In genomic region chr12:51216652-51217051, GRCh38 we compare ENCODE assay signal across 8 cellular contexts. TPM values are rescaled to one million over a fixed set of nuclear protein-coding genes. Genes with fewer than 3 reads are reported as not detected.
DNase-seq lines count a peak whose midpoint lies in the region; ATAC-seq and TF ChIP-seq lines count a peak whose summit lies in the region.

No MANE protein-coding gene starts in this region.

- intact Hi-C loops in Right ventricle myocardium inferior (cut with DNase I) (loop anchor here (5.0 kb wide), 1 partner anchor 44 kb away; the partner anchor contains the start of gene TFCP2), mammary epithelial cell (cut with micrococcal nuclease) (loop anchor here (5.0 kb wide), 1 partner anchor 169 kb away; the partner anchor contains the start of gene LETMD1), uterus (cut with DNase I; ENCODE audit: low total_unique reads) (no loop called here)

- H3K4me2 ChIP-seq in mammary epithelial cell (ENCODE audit: insufficient read depth, low read depth, low read length): peak overlapping the region; percentile 96

- H3K9ac ChIP-seq in mammary epithelial cell (ENCODE audit: insufficient read depth, low read length): no peak overlapping the region
- peak overlapping the region in 1 of 2 donors; percentile 60 for H3K9ac ChIP-seq in mucosa of rectum (ENCODE audit: low read depth in 1 of 2, low read length in 2 of 2)

- no peaks in the 10 kb centered on the region for H3K79me2 ChIP-seq in mammary epithelial cell (ENCODE audit: insufficient read depth, low read length)

- no peaks in the 10 kb centered on the region for H4K20me1 ChIP-seq in mammary epithelial cell (ENCODE audit: insufficient read depth, low read length)

- H3K4me3 ChIP-seq in cardiac muscle cell (peak overlapping the region; percentile 92), mammary epithelial cell (replicated peaks in 1 of 3; ENCODE audit: insufficient read depth in 1 of 3, low read depth in 2 of 3, low read length in 3 of 3) (peak overlapping the region in 2 of 3 experiments; percentile 55 to 86), mucosa of rectum (ENCODE audit: low read length in 2 of 2) (peak overlapping the region; percentile 63 to 70), uterus (peak overlapping the region; percentile 64 to 86)

- ATAC-seq in Right ventricle myocardium inferior: no peak
- ATAC-seq in GM21619 (IDR thresholded peaks at IDR 0.05; ENCODE audit: unreplicated experiment): no peak
- no peak for ATAC-seq in activated CD4-positive, CD25-positive, alpha-beta regulatory T cell treated with anti-CD3 and anti-CD28 coated beads, Interleukin-2, amount 50 U/mL, for 24 hours

- DNase-seq in cardiac muscle cell (ENCODE audit: low read depth in 1 of 2, low spot score in 1 of 2) (no peak), Right ventricle myocardium inferior (ENCODE audit: missing footprints) (no peak), mammary epithelial cell (no peak), uterus (no peak), NCI-H2171 treated with DMSO at 0.1 percent for 48 hours (lab: John Stamatoyannopoulos, UW) (no peak)

- H3K27ac ChIP-seq in cardiac muscle cell: no peak overlapping the region
- H3K27ac ChIP-seq in mammary epithelial cell (ENCODE audit: insufficient read depth, low read depth, low read length): no peak overlapping the region
- peak overlapping the region in 1 of 2 donors; percentile 89 for H3K27ac ChIP-seq in mucosa of rectum (ENCODE audit: low read depth in 2 of 2, low read length in 2 of 2)
- peak overlapping the region; percentile 97 to 99 for H3K27ac ChIP-seq in uterus

- H3K27me3 ChIP-seq in cardiac muscle cell: no peaks in the 10 kb centered on the region
- H3K27me3 ChIP-seq in mammary epithelial cell (ENCODE audit: insufficient read depth, low read length): no peaks in the 10 kb centered on the region
- H3K27me3 ChIP-seq in mucosa of rectum (ENCODE audit: control insufficient read depth in 2 of 2, insufficient read depth in 2 of 2, low read length in 2 of 2): no peaks in the 10 kb centered on the region
- H3K27me3 ChIP-seq in uterus: no peaks in the 10 kb centered on the region

- no TSS peak for BruUV-seq in mammary epithelial cell (replicated peaks; lab: Mats Ljungman, UMichigan)

- 60% methylated on average over 5 of the region's 7 CpGs for WGBS in mammary epithelial cell (ENCODE audit: low coverage, missing lambda C conversion rate)

- H3K36me3 ChIP-seq in cardiac muscle cell (no peaks in the 10 kb centered on the region), mammary epithelial cell (ENCODE audit: insufficient read depth, low read length) (no peaks in the 10 kb centered on the region), mucosa of rectum (ENCODE audit: control insufficient read depth in 2 of 2, insufficient read depth in 2 of 2, low read length in 2 of 2) (no peaks in the 10 kb centered on the region), uterus (no peaks in the 10 kb centered on the region)

- H3K9me3 ChIP-seq in cardiac muscle cell (ENCODE audit: low read depth) (no peaks in the 10 kb centered on the region), mammary epithelial cell (replicated peaks; ENCODE audit: insufficient read depth, low read length) (no peaks in the 10 kb centered on the region), mucosa of rectum (ENCODE audit: control insufficient read depth in 2 of 2, low read length in 2 of 2) (no peaks in the 10 kb centered on the region), uterus (no peaks in the 10 kb centered on the region)

- in situ Hi-C loops in mammary epithelial cell (cut with MboI; ENCODE audit: low sequenced_read_pairs in 2 of 2): no loop called here

- peaks cover 14% of the 10 kb centered on the region for H3K4me1 ChIP-seq in cardiac muscle cell (ENCODE audit: low read depth)
- peaks cover 10% of the 10 kb centered on the region for H3K4me1 ChIP-seq in mammary epithelial cell (ENCODE audit: insufficient read depth, low read length)
- H3K4me1 ChIP-seq in mucosa of rectum (ENCODE audit: control insufficient read depth in 2 of 2, insufficient read depth in 2 of 2, low read length in 2 of 2): peaks cover 11 to 12% of the 10 kb centered on the region in 2 donors
- no peaks in the 10 kb centered on the region for H3K4me1 ChIP-seq in uterus

- TF ChIP-seq CTCF in cardiac muscle cell (IDR thresholded peaks at IDR 0.05; ENCODE audit: low read depth, low read length) (no peak), mammary epithelial cell (conservative IDR thresholded peaks at IDR 0.05 in 1 of 2, IDR thresholded peaks at IDR 0.05 in 1 of 2; ENCODE audit: extremely low read depth in 1 of 2, insufficient read depth in 1 of 2, low read depth in 1 of 2, low read length in 2 of 2) (no peak), uterus (IDR thresholded peaks at IDR 0.05) (no peak)

- dilution Hi-C loops in mammary epithelial cell (cut with HindIII; ENCODE audit: low sequenced_read_pairs): no loop called here

- H2AFZ ChIP-seq in mammary epithelial cell (ENCODE audit: low read depth, low read length): peak overlapping the region; percentile 86

- TF ChIP-seq POLR2A in uterus (IDR thresholded peaks at IDR 0.05): no peak

- CTCF ChIA-PET in mammary epithelial cell (lab: Charles Lee; ENCODE audit: low non-redundant PET): interaction anchor here (0.6 kb wide), 1 partner anchor 105 kb away, joined by 6 read pairs; no protein-coding TSS in a partner anchor

RNA-seq across cellular contexts. Expression of gene POU6F1, which starts 1.2 kb away (rescaled TPM):
- total RNA-seq in cardiac muscle cell (1.5 and 3.8 TPM in 2 replicates), Right ventricle myocardium inferior (8.6 TPM), mammary epithelial cell (1 to 10 TPM; 2.6 to 3.5 TPM), uterus (10 to 100 TPM in 1 of 4 donors, 1 to 10 TPM in 3; 2.6 to 60.6 (median 5.8) TPM)
- polyA plus RNA-seq in cardiac muscle cell (3.4 and 6.6 TPM in 2 replicates), mammary epithelial cell (0.32 TPM)
- not detected for polyA minus RNA-seq in mammary epithelial cell

RNA-seq across cellular contexts. Expression of gene DAZAP2, which starts 22.0 kb away (rescaled TPM):
- 105 and 131 TPM in 2 replicates for total RNA-seq in cardiac muscle cell
- 147 and 191 TPM in 2 replicates for polyA plus RNA-seq in cardiac muscle cell
- 136 TPM for total RNA-seq in Right ventricle myocardium inferior
- 100 to 1,000 TPM in 1 of 2 donors, 10 to 100 TPM in 1; 90.7 to 138 TPM for total RNA-seq in mammary epithelial cell
- 267 TPM for polyA plus RNA-seq in mammary epithelial cell
- polyA minus RNA-seq in mammary epithelial cell: 125 TPM
- 100 to 1,000 TPM in 3 of 4 donors, 10 to 100 TPM in 1; 63.3 to 229 (median 192) TPM for total RNA-seq in uterus

RNA-seq across cellular contexts. Expression of gene TFCP2, which starts 43.7 kb away (rescaled TPM):
- 8.2 and 12.2 TPM in 2 replicates for total RNA-seq in cardiac muscle cell
- polyA plus RNA-seq in cardiac muscle cell: 17.0 and 26.6 TPM in 2 replicates
- total RNA-seq in Right ventricle myocardium inferior: 22.3 TPM
- 10 to 100 TPM; 12.0 to 32.7 TPM for total RNA-seq in mammary epithelial cell
- polyA plus RNA-seq in mammary epithelial cell: 15.0 TPM
- polyA minus RNA-seq in mammary epithelial cell: 14.1 TPM
- total RNA-seq in uterus: 10 to 100 TPM in 3 of 4 donors, 1 to 10 TPM in 1; 6.1 to 30.7 (median 19.8) TPM

RNA-seq across cellular contexts. Expression of gene SMAGP, which starts 53.6 kb away (rescaled TPM):
- total RNA-seq in cardiac muscle cell: 3.0 and 5.5 TPM in 2 replicates
- 4.7 and 6.7 TPM in 2 replicates for polyA plus RNA-seq in cardiac muscle cell
- 3.8 TPM for total RNA-seq in Right ventricle myocardium inferior
- 10 to 100 TPM; 21.2 to 34.3 TPM for total RNA-seq in mammary epithelial cell
- 47.6 TPM for polyA plus RNA-seq in mammary epithelial cell
- polyA minus RNA-seq in mammary epithelial cell: 35.5 TPM
- total RNA-seq in uterus: 10 to 100 TPM in 2 of 4 donors, 1 to 10 TPM in 2; 1.2 to 19.0 (median 9.5) TPM

Comparison
In these comparisons a context has a peak if more than half of its experiments do, and no peak if none do; other contexts are left out.
1. H3K27ac ChIP-seq: peak in uterus (2 of 2); none in cardiac muscle cell (single experiment) and mammary epithelial cell (single experiment).
2. Peak in every context shown above with its lines, with median percentiles within 50 percentile points of each other: H3K4me3 ChIP-seq.